In genomic region chr9:129569506-129570449, GRCh38 we compare ENCODE assay signal across 1 cellular context.
TF ChIP-seq lines count a peak whose summit lies in the region.

No MANE protein-coding gene starts in this region.

TF ChIP-seq in GM23338, 12 proteins besides CTCF, POLR2A, EP300 and RAD21:
- TF ChIP-seq ETS1 (IDR thresholded peaks at IDR 0.05), result 0 out of 2 replicates have a peak, but pooled peaks have one; percentile 12
- no peak for TF ChIP-seq POLR2AphosphoS5 (IDR thresholded peaks at IDR 0.05; ENCODE audit: low read depth)
